1 cellular context compared by ENCODE assay signal in the genomic region with DNA sequence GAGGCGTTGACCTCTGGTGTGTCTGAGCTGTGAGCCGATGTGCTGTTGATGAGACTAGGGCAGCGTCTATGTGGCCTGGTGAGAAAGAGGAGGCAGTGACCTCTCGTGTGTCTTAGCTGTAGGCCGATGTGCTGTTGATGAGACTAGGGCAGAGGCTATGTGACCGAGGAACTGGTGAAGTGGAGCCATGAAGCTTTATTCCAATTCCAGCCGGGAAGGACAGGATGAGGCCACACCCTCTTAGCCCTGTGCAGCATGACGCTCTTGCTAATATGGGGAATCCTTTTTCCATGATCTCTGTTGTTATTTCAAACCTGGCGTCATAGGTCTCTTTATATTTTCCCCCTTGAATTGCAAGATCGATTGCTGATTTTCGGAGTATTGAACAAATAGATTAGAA.
TF ChIP-seq lines count a peak whose summit lies in the region.

No MANE protein-coding gene starts in this region.

TF ChIP-seq in H1, 55 proteins besides CTCF, POLR2A, EP300 and RAD21:
- no peak for TF ChIP-seq KDM1A (IDR thresholded peaks at IDR 0.05; ENCODE audit: borderline replicate concordance, low read length)
- TF ChIP-seq TAF7 (optimal IDR thresholded peaks at IDR 0.05; ENCODE audit: borderline replicate concordance, low read depth, low read length): no peak
- TF ChIP-seq EGR1 (IDR thresholded peaks at IDR 0.05; ENCODE audit: borderline replicate concordance, low read depth, low read length): no peak
- no peak for TF ChIP-seq BRCA1 (IDR thresholded peaks at IDR 0.05; ENCODE audit: low read depth, low read length)
- no peak for TF ChIP-seq TAF1 (IDR thresholded peaks at IDR 0.05; ENCODE audit: low read depth, low read length)
- TF ChIP-seq JUN (IDR thresholded peaks at IDR 0.05; ENCODE audit: low read depth, low read length): no peak
- TF ChIP-seq SIN3A (conservative IDR thresholded peaks at IDR 0.05 in 1 of 2, IDR thresholded peaks at IDR 0.05 in 1 of 2; ENCODE audit: low read depth in 1 of 2, low read length in 2 of 2): no peak
- TF ChIP-seq TEAD4 (IDR thresholded peaks at IDR 0.05; ENCODE audit: low read depth, low read length): no peak
- no peak for TF ChIP-seq RBBP5 (IDR thresholded peaks at IDR 0.05; ENCODE audit: borderline replicate concordance, low read depth, low read length)
- TF ChIP-seq CHD1 (IDR thresholded peaks at IDR 0.05; ENCODE audit: low read depth, low read length): no peak
- TF ChIP-seq SP2 (IDR thresholded peaks at IDR 0.05; ENCODE audit: low read length): no peak
TF ChIP-seq in H1: peak in this region for 0.
